In genomic region chr3:10406414-10406813, GRCh38 we compare ENCODE assay signal across 7 cellular contexts.
"Had no signal": no experiment of that assay in that cellular context is flagged by ENCODE, and none has a peak within 500 bp of the region (broad histone marks: within the 10 kb centered on the region; RNA-seq: fewer than 3 reads in every experiment).

No MANE protein-coding gene starts in this region.

- DNase-seq: GM23248, GOT3, H7, HFFc6 had no signal

- H3K9me3 ChIP-seq: HAP-1 had no signal

- H3K36me3 ChIP-seq: HAP-1 had no signal

- H3K27ac ChIP-seq: GM23248, HL-60 had no signal

- ATAC-seq: HCT116 had no signal

- H3K4me3 ChIP-seq: GM23248, HAP-1 had no signal

- H3K9ac ChIP-seq: GM23248 had no signal

- H3K4me1 ChIP-seq: HAP-1 had no signal

- H2AFZ ChIP-seq: GM23248 had no signal
